9 cellular contexts compared by ENCODE assay signal in genomic region chr19:31391518-31391917, GRCh38. TPM values are rescaled to one million over a fixed set of nuclear protein-coding genes. Genes with fewer than 3 reads are reported as not detected.
"Had no signal": no experiment of that assay in that cellular context is flagged by ENCODE, and none has a peak within 500 bp of the region (broad histone marks: within the 10 kb centered on the region; RNA-seq: fewer than 3 reads in every experiment).

No MANE protein-coding gene starts in this region.

- H3K27me3 Mint-ChIP-seq: IgD-negative memory B cell had no signal

- H3K27ac ChIP-seq: HL-60 had no signal

- H3K4me1 Mint-ChIP-seq: IgD-negative memory B cell had no signal

- FAIRE-seq: H54, HepG2 had no signal

- ATAC-seq: GM23338, HepG2 had no signal

- H3K36me3 Mint-ChIP-seq: IgD-negative memory B cell had no signal

- H3K4me3 Mint-ChIP-seq: GM23338, H9, HFFc6, IgD-negative memory B cell had no signal

- H3K27ac Mint-ChIP-seq: GM23338, HFFc6 had no signal

- DNase-seq: H9, HCEC 1CT, HFFc6, KBM-7 had no signal

- H3K4me3 ChIP-seq: GM23338 had no signal

- H3K9me3 Mint-ChIP-seq: GM23338, HFFc6 had no signal

RNA-seq across cellular contexts. Expression of gene TSHZ3, which starts 42.3 kb away (rescaled TPM):
- total RNA-seq: HepG2 had no signal
- polyA plus RNA-seq: HepG2, IgD-negative memory B cell had no signal
